9 cellular contexts compared by ENCODE assay signal in genomic region chr22:42313804-42314581, GRCh38. TPM values are rescaled to one million over a fixed set of nuclear protein-coding genes. Genes with fewer than 3 reads are reported as not detected.
DNase-seq lines count a peak whose midpoint lies in the region; ATAC-seq and TF ChIP-seq lines count a peak whose summit lies in the region.
"Had no signal": no experiment of that assay in that cellular context is flagged by ENCODE, and none has a peak within 500 bp of the region (broad histone marks: within the 10 kb centered on the region; RNA-seq: fewer than 3 reads in every experiment).

No MANE protein-coding gene starts in this region.

- CTCF ChIA-PET in HCT116 (lab: Charles Lee), result interaction anchor here (1.2 kb wide), 1 partner anchor 54 kb away, joined by 3 read pairs; no protein-coding TSS in a partner anchor

- peaks cover 34% of the 10 kb centered on the region for H3K4me1 ChIP-seq in CD4-positive, CD25-positive, alpha-beta regulatory T cell (ENCODE audit: control insufficient read depth, insufficient read depth, low read length, poor library complexity, severe bottlenecking)
- H3K4me1 ChIP-seq in HCT116 (ENCODE audit: control insufficient read depth in 1 of 2, insufficient read depth in 2 of 2, low read length in 2 of 2), result peaks cover 46 to 65% of the 10 kb centered on the region in 2 experiments

- intact Hi-C loops in HCT116 (cut with micrococcal nuclease), result loop anchor here (1.0 kb wide), 1 partner anchor 145 kb away; no protein-coding TSS in a partner anchor

- H3K9me3 Mint-ChIP-seq in CD4-positive, CD25-positive, alpha-beta regulatory T cell, result no peaks in the 10 kb centered on the region

- peak overlapping the region; percentile 32; the same call in 1 of the 2 replicates for H3K9ac ChIP-seq in HCT116 (ENCODE audit: low read length)

- H3K79me2 ChIP-seq in HCT116 (ENCODE audit: insufficient read depth, low read length), result no peaks in the 10 kb centered on the region

- H3K27me3 Mint-ChIP-seq in CD4-positive, CD25-positive, alpha-beta regulatory T cell, result no peaks in the 10 kb centered on the region

- no TSS peak for BruUV-seq in HCT116 (replicated peaks; lab: Mats Ljungman, UMichigan)

- peak overlapping the region in 3 of 4 donors; percentile 29 to 81 (median 51) for H3K4me3 Mint-ChIP-seq in CD4-positive, CD25-positive, alpha-beta regulatory T cell

- no peak for TF ChIP-seq POLR2A in HCT116 (IDR thresholded peaks at IDR 0.05; ENCODE audit: borderline replicate concordance, extremely low read depth, insufficient read depth, insufficient read length)

- no peak overlapping the region for H3K27ac ChIP-seq in CD4-positive, CD25-positive, alpha-beta regulatory T cell (ENCODE audit: insufficient read depth, low read length, poor library complexity, severe bottlenecking)
- peak overlapping the region; percentile 38 for H3K27ac ChIP-seq in HCT116 (ENCODE audit: low read depth, low read length)
- H3K27ac ChIP-seq: epithelial cell of prostate had no signal

- peaks cover 5 to 52% (median 23%) of the 10 kb centered on the region in 4 donors for H3K4me1 Mint-ChIP-seq in CD4-positive, CD25-positive, alpha-beta regulatory T cell

- H3K9me3 ChIP-seq in CD4-positive, CD25-positive, alpha-beta regulatory T cell (ENCODE audit: control insufficient read depth in 2 of 2, low read length in 2 of 2), result no peaks in the 10 kb centered on the region
- H3K9me3 ChIP-seq in HCT116 (ENCODE audit: control insufficient read depth in 1 of 2, insufficient read depth in 1 of 2, low read depth in 1 of 2, low read length in 2 of 2), result no peaks in the 10 kb centered on the region

- DNase-seq in CD4-positive, CD25-positive, alpha-beta regulatory T cell, result peak; percentile 18 to 69 (median 59)
- DNase-seq in HCT116 (ENCODE audit: low read depth, low spot score), result peak; percentile 75
- peak; percentile 31 for DNase-seq in NCI-H774 (lab: John Stamatoyannopoulos, UW)
- peak; percentile 32 for DNase-seq in activated naive CD4-positive, alpha-beta T cell treated with anti-CD3 and anti-CD28 coated beads, Interleukin-2, amount 50 U/mL, for 16 hours
- peak; percentile 85 for DNase-seq in iPS DF 19.7 (ENCODE audit: low read depth, low spot score)
- DNase-seq in stimulated activated CD4-positive, alpha-beta T cell treated with anti-CD3 and anti-CD28 coated beads, Interleukin-4, amount 100 ng/mL, for 4 hours, result peak; percentile 27 to 43
- no peak for DNase-seq in GM03348 (ENCODE audit: low spot score)

- RAD21 ChIA-PET in HCT116 (lab: Charles Lee; ENCODE audit: low non-redundant PET in 1 of 2, low total read pairs in 2 of 2, uncharacterized antibody in 2 of 2, unreplicated experiment in 2 of 2), result no interaction called here

- H3K36me3 ChIP-seq in CD4-positive, CD25-positive, alpha-beta regulatory T cell (ENCODE audit: control insufficient read depth, insufficient read depth, low read length), result no peaks in the 10 kb centered on the region
- no peaks in the 10 kb centered on the region for H3K36me3 ChIP-seq in HCT116 (ENCODE audit: control insufficient read depth in 1 of 2, insufficient read depth in 2 of 2, low read length in 2 of 2)

- H3K36me3 Mint-ChIP-seq in CD4-positive, CD25-positive, alpha-beta regulatory T cell, result no peaks in the 10 kb centered on the region

- TF ChIP-seq CTCF in HCT116 (IDR thresholded peaks at IDR 0.05 in 2 of 3, conservative IDR thresholded peaks at IDR 0.05 in 1 of 3; ENCODE audit: borderline replicate concordance in 1 of 3, insufficient read depth in 1 of 3, low read depth in 2 of 3, low read length in 2 of 3), result peak; percentile 64 to 76 (median 67); a peak in 5 of 6 replicates

- TF ChIP-seq RAD21 in HCT116 (IDR thresholded peaks at IDR 0.05; ENCODE audit: low read depth), result peak; percentile 77

- no peak overlapping the region for H3K4me3 ChIP-seq in CD4-positive, CD25-positive, alpha-beta regulatory T cell (ENCODE audit: low read depth, low read length)
- H3K4me3 ChIP-seq in HCT116 (replicated peaks in 1 of 2; ENCODE audit: low read depth in 1 of 2, low read length in 2 of 2), result peak overlapping the region in 1 of 2 experiments; percentile 34; a peak in 2 of 4 replicates

- peak overlapping the region in 2 of 3 donors; percentile 59 to 82 for H3K27ac Mint-ChIP-seq in CD4-positive, CD25-positive, alpha-beta regulatory T cell

- POLR2A ChIA-PET in HCT116 (lab: Charles Lee), result no interaction called here

- no peaks in the 10 kb centered on the region for H4K20me1 ChIP-seq in HCT116 (ENCODE audit: insufficient read depth)

- ATAC-seq in CD4-positive, CD25-positive, alpha-beta regulatory T cell (ENCODE audit: low read depth in 2 of 2), result peak; percentile 71
- ATAC-seq in HCT116 (peak; percentile 87), HG02852 (IDR thresholded peaks at IDR 0.05; ENCODE audit: unreplicated experiment) (no peak)

- H3K4me2 ChIP-seq in HCT116 (ENCODE audit: low read length), result peak overlapping the region; percentile 78

- no peak overlapping the region for H2AFZ ChIP-seq in HCT116 (ENCODE audit: low read depth, low read length, poor library complexity, severe bottlenecking)

- no peaks in the 10 kb centered on the region for H3K9me2 ChIP-seq in HCT116 (ENCODE audit: insufficient read depth)

- no peaks in the 10 kb centered on the region for H3K27me3 ChIP-seq in CD4-positive, CD25-positive, alpha-beta regulatory T cell (ENCODE audit: control insufficient read depth, insufficient read depth, low read length)
- H3K27me3 ChIP-seq in HCT116 (ENCODE audit: insufficient read depth, low read length), result no peaks in the 10 kb centered on the region

TF ChIP-seq in HCT116, 20 proteins besides CTCF, POLR2A, EP300 and RAD21 (continues in another document):
- TF ChIP-seq POLR2AphosphoS5 (IDR thresholded peaks at IDR 0.05; ENCODE audit: low read depth, low read length) (peak; percentile 26; the same call in 1 of the 2 replicates), ZBTB33 (IDR thresholded peaks at IDR 0.05; ENCODE audit: extremely low read depth, insufficient replicate concordance, low read length) (no peak), REST (IDR thresholded peaks at IDR 0.05; ENCODE audit: low read depth) (no peak), EGR1 (IDR thresholded peaks at IDR 0.05; ENCODE audit: low read depth) (no peak), ATF3 (IDR thresholded peaks at IDR 0.05) (no peak), ZNF274 (IDR thresholded peaks at IDR 0.05; ENCODE audit: low read depth, low read length) (no peak), ELF1 (IDR thresholded peaks at IDR 0.05; ENCODE audit: borderline replicate concordance, low read depth) (no peak), YY1 (IDR thresholded peaks at IDR 0.05; ENCODE audit: extremely low read depth, insufficient replicate concordance, low read depth, low read length) (no peak), EZH2phosphoT487 (IDR thresholded peaks at IDR 0.05; ENCODE audit: borderline replicate concordance) (no peak), MAX (IDR thresholded peaks at IDR 0.05) (peak; percentile 71), JUND (IDR thresholded peaks at IDR 0.05) (no peak; the same call in none of the 2 replicates), SRF (IDR thresholded peaks at IDR 0.05; ENCODE audit: low read depth) (no peak), CBX3 (IDR thresholded peaks at IDR 0.05; ENCODE audit: low read depth) (no peak; the same call in 1 of the 2 replicates)

RNA-seq across cellular contexts. Expression of gene TCF20, which starts 43.5 kb away (rescaled TPM):
- total RNA-seq in CD4-positive, CD25-positive, alpha-beta regulatory T cell, result 101 TPM
- 1 to 10 TPM; 1.4 to 2.1 (median 1.9) TPM for polyA plus RNA-seq in CD4-positive, CD25-positive, alpha-beta regulatory T cell
- total RNA-seq in HCT116 (2021; ENCODE audit: unreplicated experiment), result 66.7 TPM
- 28.4 and 32.7 TPM in 2 replicates for polyA plus RNA-seq in HCT116 (2012)
